ENCODE assay signal across 8 cellular contexts in the genomic region with DNA sequence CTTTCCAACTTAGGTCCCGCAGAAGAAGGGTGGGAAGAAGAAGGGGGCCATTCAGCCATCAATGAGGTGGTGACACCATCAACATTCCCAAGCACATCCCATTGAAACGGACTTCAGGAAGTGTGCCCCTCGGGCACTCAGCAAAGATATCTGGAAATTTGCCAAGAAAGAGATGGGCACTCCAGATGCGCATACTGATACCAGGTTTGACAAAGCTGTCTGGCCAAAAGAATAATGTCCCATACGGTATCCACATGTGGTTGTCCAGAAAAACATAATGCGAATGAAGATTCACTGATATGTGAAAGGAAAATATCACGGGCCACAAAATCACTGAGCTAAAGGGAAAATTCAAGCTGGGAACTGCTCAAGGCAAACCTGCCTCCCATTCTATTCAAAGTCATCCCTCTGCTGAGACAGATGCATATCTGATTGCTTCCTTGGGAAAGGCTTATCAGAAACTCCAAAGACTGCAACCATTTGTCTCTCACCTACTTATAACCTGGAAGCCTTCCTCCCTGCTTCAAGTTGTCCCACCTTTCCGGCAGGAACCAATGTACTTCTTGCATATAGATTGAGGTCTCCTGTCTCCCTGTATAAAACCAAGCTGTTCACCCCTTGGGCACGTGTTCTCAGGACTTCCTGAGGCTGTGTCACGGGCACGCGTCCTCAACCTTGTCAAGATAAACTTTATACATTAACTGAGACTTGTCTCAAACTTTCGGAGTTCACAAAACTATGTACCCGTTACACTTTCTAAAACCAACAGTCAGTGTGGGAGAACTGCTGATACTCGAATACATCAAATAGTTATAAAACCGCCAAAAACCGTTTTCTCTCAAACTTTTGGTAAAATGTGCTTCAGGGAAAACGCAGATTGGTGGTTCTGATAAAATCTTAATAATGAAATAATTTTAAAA. TPM values are rescaled to one million over a fixed set of nuclear protein-coding genes. Genes with fewer than 3 reads are reported as not detected.
DNase-seq lines count a peak whose midpoint lies in the region; ATAC-seq, FAIRE-seq and TF ChIP-seq lines count a peak whose summit lies in the region.

No MANE protein-coding gene starts in this region.

- H3K36me3 Mint-ChIP-seq in CD4-positive, CD25-positive, alpha-beta regulatory T cell = peaks cover 12% of the 10 kb centered on the region
- H3K36me3 Mint-ChIP-seq in naive thymus-derived CD8-positive, alpha-beta T cell = peaks cover 0 to 20% (median 10%) of the 10 kb centered on the region in 3 donors

- H3K4me1 ChIP-seq in CD4-positive, CD25-positive, alpha-beta regulatory T cell (ENCODE audit: control insufficient read depth, insufficient read depth, low read length, poor library complexity, severe bottlenecking) = peaks cover 51% of the 10 kb centered on the region

- no peaks in the 10 kb centered on the region for H3K27me3 Mint-ChIP-seq in CD4-positive, CD25-positive, alpha-beta regulatory T cell
- peaks cover 0 to 3% (median 0%) of the 10 kb centered on the region in 5 donors for H3K27me3 Mint-ChIP-seq in naive thymus-derived CD8-positive, alpha-beta T cell

- no peak for TF ChIP-seq CTCF in bronchial epithelial cell (IDR thresholded peaks at IDR 0.05; ENCODE audit: insufficient read depth, low read length, severe bottlenecking)

- DNase-seq in CD4-positive, CD25-positive, alpha-beta regulatory T cell = peak in 1 of 3 donors; percentile 50
- DNase-seq in Kasumi-1 (lab: John Stamatoyannopoulos, UW) = peak; percentile 39 to 48
- DNase-seq in bronchial epithelial cell (ENCODE audit: low read depth) = peak; percentile 25
- DNase-seq in naive thymus-derived CD8-positive, alpha-beta T cell = peak in 2 of 10 donors; percentile 7 to 11
- no peak for DNase-seq in ureter (ENCODE audit: low spot score)

- ATAC-seq in CD4-positive, CD25-positive, alpha-beta regulatory T cell (ENCODE audit: low read depth in 2 of 2) = no peak
- no peak for ATAC-seq in naive thymus-derived CD8-positive, alpha-beta T cell
- no peak for ATAC-seq in HG02678 (IDR thresholded peaks at IDR 0.05; ENCODE audit: unreplicated experiment)
- no peak for ATAC-seq in GM21360 (IDR thresholded peaks at IDR 0.05; ENCODE audit: unreplicated experiment)
- ATAC-seq in HG03521 (IDR thresholded peaks at IDR 0.05; ENCODE audit: unreplicated experiment) = no peak

- H3K4me3 Mint-ChIP-seq in CD4-positive, CD25-positive, alpha-beta regulatory T cell = peak overlapping the region; percentile 95 to 100 (median 97)
- H3K4me3 Mint-ChIP-seq in naive thymus-derived CD8-positive, alpha-beta T cell = peak overlapping the region; percentile 69 to 98 (median 96)

- peak overlapping the region; percentile 90 for H3K27ac ChIP-seq in CD4-positive, CD25-positive, alpha-beta regulatory T cell (ENCODE audit: insufficient read depth, low read length, poor library complexity, severe bottlenecking)

- POLR2A ChIA-PET in naive thymus-derived CD8-positive, alpha-beta T cell (lab: Charles Lee) = interaction anchor here (0.9 to 2.6 kb wide), 5 partner anchors 9 to 72 kb away, joined by 3 to 46 read pairs (median 7); no protein-coding TSS in a partner anchor

- no peaks in the 10 kb centered on the region for H3K9me3 ChIP-seq in CD4-positive, CD25-positive, alpha-beta regulatory T cell (ENCODE audit: control insufficient read depth in 2 of 2, low read length in 2 of 2)

- peaks cover 0 to 5% (median 0%) of the 10 kb centered on the region in 7 donors for H3K9me3 Mint-ChIP-seq in CD4-positive, CD25-positive, alpha-beta regulatory T cell
- peaks cover 0 to 2% (median 0%) of the 10 kb centered on the region in 9 donors for H3K9me3 Mint-ChIP-seq in naive thymus-derived CD8-positive, alpha-beta T cell

- no peaks in the 10 kb centered on the region for H3K27me3 ChIP-seq in CD4-positive, CD25-positive, alpha-beta regulatory T cell (ENCODE audit: control insufficient read depth, insufficient read depth, low read length)
- H3K27me3 ChIP-seq in bronchial epithelial cell (ENCODE audit: control insufficient read depth, insufficient read depth, low read length) = no peaks in the 10 kb centered on the region

- peak overlapping the region; percentile 44 to 93 (median 68) for H3K27ac Mint-ChIP-seq in CD4-positive, CD25-positive, alpha-beta regulatory T cell
- peak overlapping the region in 8 of 10 donors; percentile 4 to 87 (median 67) for H3K27ac Mint-ChIP-seq in naive thymus-derived CD8-positive, alpha-beta T cell

- H3K4me1 Mint-ChIP-seq in CD4-positive, CD25-positive, alpha-beta regulatory T cell = peaks cover 39 to 83% (median 57%) of the 10 kb centered on the region in 4 donors
- peaks cover 29 to 72% (median 63%) of the 10 kb centered on the region in 4 donors for H3K4me1 Mint-ChIP-seq in naive thymus-derived CD8-positive, alpha-beta T cell

- FAIRE-seq in bronchial epithelial cell (lab: Jason Lieb, UNC) = no peak

- H3K4me3 ChIP-seq in CD4-positive, CD25-positive, alpha-beta regulatory T cell (ENCODE audit: low read depth, low read length) = peak overlapping the region; percentile 84
- peak overlapping the region; percentile 86 for H3K4me3 ChIP-seq in bronchial epithelial cell (ENCODE audit: low read depth, low read length)

- H3K36me3 ChIP-seq in CD4-positive, CD25-positive, alpha-beta regulatory T cell (ENCODE audit: control insufficient read depth, insufficient read depth, low read length) = peaks cover 9% of the 10 kb centered on the region
- H3K36me3 ChIP-seq in bronchial epithelial cell (ENCODE audit: control insufficient read depth, insufficient read depth, low read length) = no peaks in the 10 kb centered on the region

RNA-seq across cellular contexts. Expression of a gene that starts 1.3 kb away (rescaled TPM):
- total RNA-seq in CD4-positive, CD25-positive, alpha-beta regulatory T cell = 53.0 TPM
- 10 to 100 TPM; 41.0 to 58.5 (median 54.7) TPM for polyA plus RNA-seq in CD4-positive, CD25-positive, alpha-beta regulatory T cell
- total RNA-seq in bronchial epithelial cell (15.2 and 18.4 TPM in 2 replicates), ureter (31.4 TPM)
- total RNA-seq in naive thymus-derived CD8-positive, alpha-beta T cell = 10 to 100 TPM; 64.9 to 72.6 TPM
- 10 to 100 TPM; 37.1 to 64.4 (median 63.7) TPM for polyA plus RNA-seq in naive thymus-derived CD8-positive, alpha-beta T cell
